1 cellular context compared by ENCODE assay signal in genomic region chr2:3558205-3559014, GRCh38.
TF ChIP-seq lines count a peak whose summit lies in the region.

A gene with protein sequence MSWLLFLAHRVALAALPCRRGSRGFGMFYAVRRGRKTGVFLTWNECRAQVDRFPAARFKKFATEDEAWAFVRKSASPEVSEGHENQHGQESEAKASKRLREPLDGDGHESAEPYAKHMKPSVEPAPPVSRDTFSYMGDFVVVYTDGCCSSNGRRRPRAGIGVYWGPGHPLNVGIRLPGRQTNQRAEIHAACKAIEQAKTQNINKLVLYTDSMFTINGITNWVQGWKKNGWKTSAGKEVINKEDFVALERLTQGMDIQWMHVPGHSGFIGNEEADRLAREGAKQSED (minus strand): TSS chr2:3558333. CDS start chr2:3558260, 73 bp downstream.

TF ChIP-seq in liver, 16 proteins besides CTCF, POLR2A, EP300 and RAD21 (continued from another document):
- TF ChIP-seq, protein P1, sequence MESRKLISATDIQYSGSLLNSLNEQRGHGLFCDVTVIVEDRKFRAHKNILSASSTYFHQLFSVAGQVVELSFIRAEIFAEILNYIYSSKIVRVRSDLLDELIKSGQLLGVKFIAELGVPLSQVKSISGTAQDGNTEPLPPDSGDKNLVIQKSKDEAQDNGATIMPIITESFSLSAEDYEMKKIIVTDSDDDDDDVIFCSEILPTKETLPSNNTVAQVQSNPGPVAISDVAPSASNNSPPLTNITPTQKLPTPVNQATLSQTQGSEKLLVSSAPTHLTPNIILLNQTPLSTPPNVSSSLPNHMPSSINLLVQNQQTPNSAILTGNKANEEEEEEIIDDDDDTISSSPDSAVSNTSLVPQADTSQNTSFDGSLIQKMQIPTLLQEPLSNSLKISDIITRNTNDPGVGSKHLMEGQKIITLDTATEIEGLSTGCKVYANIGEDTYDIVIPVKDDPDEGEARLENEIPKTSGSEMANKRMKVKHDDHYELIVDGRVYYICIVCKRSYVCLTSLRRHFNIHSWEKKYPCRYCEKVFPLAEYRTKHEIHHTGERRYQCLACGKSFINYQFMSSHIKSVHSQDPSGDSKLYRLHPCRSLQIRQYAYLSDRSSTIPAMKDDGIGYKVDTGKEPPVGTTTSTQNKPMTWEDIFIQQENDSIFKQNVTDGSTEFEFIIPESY (IDR thresholded peaks at IDR 0.05) = peak; percentile 97
- TF ChIP-seq HNF4A (conservative IDR thresholded peaks at IDR 0.05) = peak; percentile 25 to 38
- TF ChIP-seq JUND (IDR thresholded peaks at IDR 0.05) = peak; percentile 45 to 66
- peak; percentile 72 to 95 for TF ChIP-seq GABPA (IDR thresholded peaks at IDR 0.05 in 1 of 2, conservative IDR thresholded peaks at IDR 0.05 in 1 of 2)
- peak; percentile 24 for TF ChIP-seq TAF1 (conservative IDR thresholded peaks at IDR 0.05)
- TF ChIP-seq HNF4G (IDR thresholded peaks at IDR 0.05) = no peak
- TF ChIP-seq RXRA (IDR thresholded peaks at IDR 0.05) = peak; percentile 49 to 58
- TF ChIP-seq, protein P2, sequence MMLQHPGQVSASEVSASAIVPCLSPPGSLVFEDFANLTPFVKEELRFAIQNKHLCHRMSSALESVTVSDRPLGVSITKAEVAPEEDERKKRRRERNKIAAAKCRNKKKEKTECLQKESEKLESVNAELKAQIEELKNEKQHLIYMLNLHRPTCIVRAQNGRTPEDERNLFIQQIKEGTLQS (IDR thresholded peaks at IDR 0.05) = no peak
